Comparison of ENCODE assay signal across 6 cellular contexts in genomic region chr12:65786041-65786440, GRCh38. TPM values are rescaled to one million over a fixed set of nuclear protein-coding genes. Genes with fewer than 3 reads are reported as not detected.
"Had no signal": no experiment of that assay in that cellular context is flagged by ENCODE, and none has a peak within 500 bp of the region (broad histone marks: within the 10 kb centered on the region; RNA-seq: fewer than 3 reads in every experiment).

No MANE protein-coding gene starts in this region.

- H3K4me3 ChIP-seq: K562 had no signal

- H3K4me1 Mint-ChIP-seq: IgD-negative memory B cell had no signal

- H3K27ac ChIP-seq: HL-60 had no signal

- H3K36me3 Mint-ChIP-seq: IgD-negative memory B cell had no signal

- H3K9me3 Mint-ChIP-seq: IgD-negative memory B cell had no signal

- ATAC-seq: HepG2, K562 had no signal

- DNase-seq: IMR-90, KBM-7 had no signal

- H3K27ac Mint-ChIP-seq: IgD-negative memory B cell had no signal

- H3K4me3 Mint-ChIP-seq: IgD-negative memory B cell had no signal

RNA-seq across cellular contexts. Expression of gene HMGA2, which starts 38.2 kb away (rescaled TPM):
- polyA plus RNA-seq: IgD-negative memory B cell had no signal
